In genomic region chr22:25759825-25760231, GRCh38 we compare ENCODE assay signal across 10 cellular contexts. TPM values are rescaled to one million over a fixed set of nuclear protein-coding genes. Genes with fewer than 3 reads are reported as not detected.
DNase-seq lines count a peak whose midpoint lies in the region; ATAC-seq and TF ChIP-seq lines count a peak whose summit lies in the region.
"Had no signal": no experiment of that assay in that cellular context is flagged by ENCODE, and none has a peak within 500 bp of the region (broad histone marks: within the 10 kb centered on the region; RNA-seq: fewer than 3 reads in every experiment).

No MANE protein-coding gene starts in this region.

- in situ Hi-C loops in KBM-7 (cut with MboI; ENCODE audit: low pct_unique_long_range_greater_than_20kb, low sequenced_read_pairs) = no loop called here

- no peaks in the 10 kb centered on the region for H3K36me3 ChIP-seq in kidney epithelial cell (ENCODE audit: control insufficient read depth, insufficient read depth, low read length)

- TF ChIP-seq CTCF in AG04449 (IDR thresholded peaks at IDR 0.05; ENCODE audit: insufficient read depth, low read length, missing control alignments) (no peak), kidney epithelial cell (IDR thresholded peaks at IDR 0.05; ENCODE audit: insufficient read depth, low read length, poor library complexity, severe bottlenecking) (no peak)

- DNase-seq in AG04449 (ENCODE audit: low read depth, low spot score) = peak; percentile 90
- peak; percentile 63 for DNase-seq in KBM-7
- peak; percentile 76 for DNase-seq in amniotic stem cell (lab: John Stamatoyannopoulos, UW)
- peak; percentile 92 for DNase-seq in kidney epithelial cell (ENCODE audit: low read depth)
- DNase-seq in NCI-H1694 treated with DMSO at 0.1 percent for 48 hours (lab: John Stamatoyannopoulos, UW) = no peak
- DNase-seq in globus pallidus (ENCODE audit: low spot score) = no peak
- DNase-seq: NCI-H510A treated with DMSO at 0.1 percent for 48 hours, occipital lobe had no signal

- no peaks in the 10 kb centered on the region for H3K27me3 ChIP-seq in kidney epithelial cell (ENCODE audit: control insufficient read depth, insufficient read depth, low read length)

- ATAC-seq in GM18868 (IDR thresholded peaks at IDR 0.05; ENCODE audit: unreplicated experiment) = no peak
- no peak for ATAC-seq in HG03196 (IDR thresholded peaks at IDR 0.05; ENCODE audit: unreplicated experiment)

- CTCF ChIA-PET in AG04449 (lab: Yijun Ruan, JAX) = interaction anchor here (0.9 to 5.9 kb wide), 3 partner anchors 13 to 399 kb away, joined by 3 to 76 read pairs (median 3); no protein-coding TSS in a partner anchor

- POLR2A ChIA-PET in AG04449 (lab: Yijun Ruan, JAX) = interaction anchor here (1.0 kb wide), 1 partner anchor 13 kb away, joined by 9 read pairs; no protein-coding TSS in a partner anchor

- no peak overlapping the region for H3K4me3 ChIP-seq in AG04449 (ENCODE audit: low read depth, low read length)
- no peak overlapping the region for H3K4me3 ChIP-seq in kidney epithelial cell (ENCODE audit: low read depth, low read length)

RNA-seq across cellular contexts. Expression of gene MYO18B, which starts 17.8 kb away (rescaled TPM):
- not detected in 2 replicates for total RNA-seq in kidney epithelial cell

Comparison
In these comparisons a context has a peak if more than half of its experiments do, and no peak if none do; other contexts are left out.
1. DNase-seq: peak in AG04449 (single experiment), KBM-7 (single experiment), amniotic stem cell (single experiment) and kidney epithelial cell (single experiment); none in NCI-H1694 treated with DMSO at 0.1 percent for 48 hours (single experiment) and globus pallidus (single experiment).